ENCODE assay signal across 18 cellular contexts in genomic region chr11:69529001-69529400, GRCh38. TPM values are rescaled to one million over a fixed set of nuclear protein-coding genes. Genes with fewer than 3 reads are reported as not detected.
"Had no signal": no experiment of that assay in that cellular context is flagged by ENCODE, and none has a peak within 500 bp of the region (broad histone marks: within the 10 kb centered on the region; RNA-seq: fewer than 3 reads in every experiment).

No MANE protein-coding gene starts in this region.

- H3K4me3 Mint-ChIP-seq: activated naive CD4-positive, alpha-beta T cell treated with anti-CD3 and anti-CD28 coated beads, Interleukin-2, amount 50 U/mL, for 24 hours; activated T-cell treated with anti-CD3 and anti-CD28 coated beads, Interleukin-2, amount 50 U/mL, for 24 hours; nephron; stimulated activated effector memory CD8-positive, alpha-beta T cell treated with anti-CD3 and anti-CD28 coated beads, Interleukin-12 subunit alpha, Interleukin-12 subunit beta, amount 100 ng/mL, for 72 hours; T-cell had no signal

- H3K4me3 ChIP-seq: adrenal gland, hepatocyte, left ventricle myocardium inferior, thyroid gland had no signal

- H3K27ac ChIP-seq: adrenal gland, hepatocyte, left ventricle myocardium inferior, thyroid gland had no signal

- DNase-seq: activated CD4-positive, alpha-beta T cell treated with anti-CD3 and anti-CD28 coated beads for 1 hour; activated CD4-positive, alpha-beta T cell treated with anti-CD3 and anti-CD28 coated beads, Interleukin-2, amount 50 U/mL, for 48 hours; activated T-cell treated with anti-CD3 and anti-CD28 coated beads, Interleukin-2, amount 50 U/mL, for 24 hours; left ventricle myocardium inferior; mesenchymal stem cell; stimulated activated CD4-positive, alpha-beta T cell treated with anti-CD3 and anti-CD28 coated beads, Interleukin-12 subunit alpha, Interleukin-12 subunit beta, amount 100 ng/mL, for 4 hours; stimulated activated CD4-positive, alpha-beta T cell treated with anti-CD3 and anti-CD28 coated beads, Interleukin-2, amount 100 ng/mL, for 24 hours; T-cell; T1000; thyroid gland had no signal

- H3K36me3 Mint-ChIP-seq: activated naive CD4-positive, alpha-beta T cell treated with anti-CD3 and anti-CD28 coated beads, Interleukin-2, amount 50 U/mL, for 24 hours; stimulated activated effector memory CD8-positive, alpha-beta T cell treated with anti-CD3 and anti-CD28 coated beads, Interleukin-12 subunit alpha, Interleukin-12 subunit beta, amount 100 ng/mL, for 72 hours; T-cell had no signal

- H3K9me3 ChIP-seq: adrenal gland, left ventricle myocardium inferior, thyroid gland had no signal

- H3K27ac Mint-ChIP-seq: activated naive CD4-positive, alpha-beta T cell treated with anti-CD3 and anti-CD28 coated beads, Interleukin-2, amount 50 U/mL, for 24 hours; activated T-cell treated with anti-CD3 and anti-CD28 coated beads, Interleukin-2, amount 50 U/mL, for 24 hours; nephron; stimulated activated effector memory CD8-positive, alpha-beta T cell treated with anti-CD3 and anti-CD28 coated beads, Interleukin-12 subunit alpha, Interleukin-12 subunit beta, amount 100 ng/mL, for 72 hours; T-cell had no signal

- H3K4me1 ChIP-seq: adrenal gland, left ventricle myocardium inferior, thyroid gland had no signal

- H3K36me3 ChIP-seq: adrenal gland, left ventricle myocardium inferior, thyroid gland had no signal

- H3K9me3 Mint-ChIP-seq: activated naive CD4-positive, alpha-beta T cell treated with anti-CD3 and anti-CD28 coated beads, Interleukin-2, amount 50 U/mL, for 24 hours; activated T-cell treated with anti-CD3 and anti-CD28 coated beads, Interleukin-2, amount 50 U/mL, for 24 hours; nephron; stimulated activated effector memory CD8-positive, alpha-beta T cell treated with anti-CD3 and anti-CD28 coated beads, Interleukin-12 subunit alpha, Interleukin-12 subunit beta, amount 100 ng/mL, for 72 hours; T-cell had no signal

- H3K27me3 ChIP-seq: adrenal gland, hepatocyte, thyroid gland had no signal

- H3K4me2 ChIP-seq: hepatocyte had no signal

- H2AFZ ChIP-seq: hepatocyte had no signal

- H3K79me2 ChIP-seq: hepatocyte had no signal

- ATAC-seq: esophagus mucosa; stimulated activated effector memory CD8-positive, alpha-beta T cell treated with anti-CD3 and anti-CD28 coated beads, Interleukin-12 subunit alpha, Interleukin-12 subunit beta, amount 100 ng/mL, for 72 hours; T-cell had no signal

RNA-seq across cellular contexts. Expression of gene LINC01488, which starts 47.5 kb away (rescaled TPM):
- total RNA-seq: adrenal gland, esophagus mucosa, omental fat pad, T-cell, thyroid gland had no signal
- polyA plus RNA-seq: adrenal gland, keratinocyte had no signal
